In genomic region chr7:50341709-50342108, GRCh38 we compare ENCODE assay signal across 19 cellular contexts. TPM values are rescaled to one million over a fixed set of nuclear protein-coding genes. Genes with fewer than 3 reads are reported as not detected.
A peak's percentile ranks its signal among the peaks of the same experiment; 100 is the strongest.
DNase-seq lines count a peak whose midpoint lies in the region; ATAC-seq and TF ChIP-seq lines count a peak whose summit lies in the region.
"Had no signal": no experiment of that assay in that cellular context is flagged by ENCODE, and none has a peak within 500 bp of the region (broad histone marks: within the 10 kb centered on the region; RNA-seq: fewer than 3 reads in every experiment).

No MANE protein-coding gene starts in this region.

- ATAC-seq in GM21786 (IDR thresholded peaks at IDR 0.05; ENCODE audit: unreplicated experiment): no peak
- ATAC-seq in GM21717 (IDR thresholded peaks at IDR 0.05; ENCODE audit: unreplicated experiment): no peak
- ATAC-seq: heart left ventricle had no signal

- H3K36me3 ChIP-seq in SK-N-MC (ENCODE audit: insufficient read depth, low read length): no peaks in the 10 kb centered on the region
- H3K36me3 ChIP-seq in stomach: no peaks in the 10 kb centered on the region
- H3K36me3 ChIP-seq: neural progenitor cell had no signal

- peaks cover 0 to 17% (median 0%) of the 10 kb centered on the region in 4 donors for H3K4me1 ChIP-seq in stomach

- peak overlapping the region; percentile 43; the same call in 1 of the 2 replicates for H3K27ac ChIP-seq in SK-N-MC
- peak overlapping the region in 3 of 5 donors; percentile 40 to 81 (median 48) for H3K27ac ChIP-seq in stomach
- H3K27ac ChIP-seq: neural progenitor cell, RWPE1 had no signal

- H3K4me3 Mint-ChIP-seq in activated naive CD4-positive, alpha-beta T cell treated with anti-CD3 and anti-CD28 coated beads for 36 hours: peak overlapping the region; percentile 70
- H3K4me3 Mint-ChIP-seq: GM23338, neural progenitor cell had no signal

- H3K36me3 Mint-ChIP-seq in activated naive CD4-positive, alpha-beta T cell treated with anti-CD3 and anti-CD28 coated beads for 36 hours (ENCODE audit: low read depth): peaks cover 76% of the 10 kb centered on the region
- H3K36me3 Mint-ChIP-seq: neural progenitor cell had no signal

- peak; percentile 48 for DNase-seq in activated naive CD4-positive, alpha-beta T cell treated with anti-CD3 and anti-CD28 coated beads for 36 hours
- DNase-seq in activated naive CD4-positive, alpha-beta T cell (lab: John Stamatoyannopoulos, UW): no peak
- DNase-seq in SK-N-MC (ENCODE audit: low read depth, low spot score): no peak
- DNase-seq in central memory CD4-positive, alpha-beta T cell: peak; percentile 45
- no peak for DNase-seq in stomach
- no peak for DNase-seq in HCEC 1CT
- DNase-seq: activated B cell treated with CpG ODN at 0.5 μM for 24 hours, COR-L47, dermis blood vessel endothelial cell, heart left ventricle, mammary epithelial cell, NCI-H2171, NCI-H82 had no signal

- CTCF ChIA-PET in activated naive CD4-positive, alpha-beta T cell treated with anti-CD3 and anti-CD28 coated beads for 36 hours (lab: Charles Lee): interaction anchor here (0.8 to 18.9 kb wide), 10 partner anchors 9 to 206 kb away, joined by 3 to 264 read pairs (median 4); no protein-coding TSS in a partner anchor

- 42 to 66% (median 60%) methylated on average over 1 of the region's 1 CpG for WGBS in stomach, 5 donors

- H3K9ac ChIP-seq in SK-N-MC (ENCODE audit: insufficient read length): no peak overlapping the region
- H3K9ac ChIP-seq: neural progenitor cell had no signal

- no peaks in the 10 kb centered on the region for H3K27me3 Mint-ChIP-seq in activated naive CD4-positive, alpha-beta T cell treated with anti-CD3 and anti-CD28 coated beads for 36 hours (ENCODE audit: low read depth)
- H3K27me3 Mint-ChIP-seq: activated B cell treated with CpG ODN at 0.5 μM for 24 hours had no signal

- H3K9me3 ChIP-seq in SK-N-MC (ENCODE audit: low read depth, low read length): no peaks in the 10 kb centered on the region
- no peaks in the 10 kb centered on the region for H3K9me3 ChIP-seq in stomach
- H3K9me3 ChIP-seq: heart left ventricle had no signal

- intact Hi-C loops in activated naive CD4-positive, alpha-beta T cell treated with anti-CD3 and anti-CD28 coated beads for 36 hours (cut with micrococcal nuclease): loop anchor here (1.0 to 2.0 kb wide), 3 partner anchors 9 to 75 kb away; no protein-coding TSS in a partner anchor
- intact Hi-C loops in stomach (cut with DNase I; ENCODE audit: low total_unique reads): no loop called here

- no peak for TF ChIP-seq POLR2A in stomach (IDR thresholded peaks at IDR 0.05)

- TF ChIP-seq EP300 in stomach (IDR thresholded peaks at IDR 0.05): no peak

- H3K9me3 Mint-ChIP-seq in activated naive CD4-positive, alpha-beta T cell treated with anti-CD3 and anti-CD28 coated beads for 36 hours: peaks cover 3% of the 10 kb centered on the region
- H3K9me3 Mint-ChIP-seq: activated B cell treated with CpG ODN at 0.5 μM for 24 hours, GM23338, neural progenitor cell had no signal

- TF ChIP-seq CTCF in stomach (IDR thresholded peaks at IDR 0.05): no peak

- H3K27me3 ChIP-seq in stomach: peaks cover 0 to 13% (median 0%) of the 10 kb centered on the region in 3 donors
- H3K27me3 ChIP-seq: neural progenitor cell had no signal

- H3K4me3 ChIP-seq in SK-N-MC (no peak overlapping the region), stomach (no peak overlapping the region)
- H3K4me3 ChIP-seq: GM23338, heart left ventricle, neural progenitor cell had no signal

- H3K27ac Mint-ChIP-seq in activated naive CD4-positive, alpha-beta T cell treated with anti-CD3 and anti-CD28 coated beads for 36 hours: no peak overlapping the region
- H3K27ac Mint-ChIP-seq: activated B cell treated with CpG ODN at 0.5 μM for 24 hours, GM23338, neural progenitor cell had no signal

- H3K4me1 Mint-ChIP-seq in activated naive CD4-positive, alpha-beta T cell treated with anti-CD3 and anti-CD28 coated beads for 36 hours (ENCODE audit: low read depth): peaks cover 55% of the 10 kb centered on the region

RNA-seq across cellular contexts. Expression of gene IKZF1, which starts 37.2 kb away (rescaled TPM):
- 100 to 1,000 TPM; 213 to 226 TPM for total RNA-seq in activated naive CD4-positive, alpha-beta T cell treated with anti-CD3 and anti-CD28 coated beads for 36 hours
- total RNA-seq in stomach: 100 to 1,000 TPM in 1 of 5 donors, 10 to 100 TPM in 3, 1 to 10 TPM in 1; 4.5 to 139 (median 14.0) TPM
- polyA plus RNA-seq in stomach: 1 to 10 TPM; 1.5 to 6.4 (median 1.8) TPM
- total RNA-seq: epithelial cell of proximal tubule, mammary epithelial cell had no signal

Comparison
In these comparisons a context has a peak if more than half of its experiments do, and no peak if none do; other contexts are left out.
1. DNase-seq: peak in activated naive CD4-positive, alpha-beta T cell treated with anti-CD3 and anti-CD28 coated beads for 36 hours (single experiment) and central memory CD4-positive, alpha-beta T cell (single experiment); none in activated naive CD4-positive, alpha-beta T cell (0 of 4), SK-N-MC (single experiment), stomach (single experiment) and HCEC 1CT (single experiment).